ENCODE assay signal across 19 cellular contexts in genomic region chr9:6876195-6876594, GRCh38.
"Had no signal": no experiment of that assay in that cellular context is flagged by ENCODE, and none has a peak within 500 bp of the region (broad histone marks: within the 10 kb centered on the region; RNA-seq: fewer than 3 reads in every experiment).

No MANE protein-coding gene starts in this region.

- DNase-seq: activated B cell treated with CpG ODN at 0.5 μM for 24 hours; activated CD4-positive, alpha-beta T cell treated with anti-CD3 and anti-CD28 coated beads, Interleukin-2, amount 50 U/mL, for 1 hour; activated effector memory CD4-positive, alpha-beta T cell treated with Interleukin-2 at 50 U/mL for 16 hours; activated T-cell treated with anti-CD3 and anti-CD28 coated beads for 4 hours; amygdala; brain microvascular endothelial cell; cerebellar nuclear complex; effector memory CD4-positive, alpha-beta T cell; left lung; naive B cell; ovary; stimulated activated CD4-positive, alpha-beta T cell treated with anti-CD3 and anti-CD28 coated beads, Interleukin-2, amount 100 ng/mL, for 48 hours; stimulated activated naive B cell treated with anti-CD40 and anti-IgM and Interleukin-4, amounts not matched to agents 10 μg/mL and 1 μg/mL and 100 μg/mL, for 72 hours; thyroid gland had no signal

- H3K27ac ChIP-seq: brain microvascular endothelial cell, gastroesophageal sphincter, left lung, neural progenitor cell, ovary, thyroid gland had no signal

- H3K4me1 Mint-ChIP-seq: neural progenitor cell had no signal

- H3K4me3 Mint-ChIP-seq: activated B cell treated with CpG ODN at 0.5 μM for 24 hours; activated naive CD4-positive, alpha-beta T cell treated with anti-CD3 and anti-CD28 coated beads, Interleukin-2, amount 50 U/mL, for 24 hours; dendritic cell treated with granulocyte-macrophage colony-stimulating factor and Interleukin-4, amounts not matched to agents 40 ng/mL and 50 ng/mL, for 4 days; naive B cell; neural progenitor cell; stimulated activated naive B cell treated with anti-CD40 and anti-IgM and Interleukin-4, amounts not matched to agents 10 μg/mL and 1 μg/mL and 100 μg/mL, for 72 hours; T-helper 2 cell treated with Interferon-gamma antibody and Interleukin-4, amounts not matched to agents 5 μg/mL and 100 μg/mL, for 36 hours had no signal

- H3K9me3 ChIP-seq: gastroesophageal sphincter, left lung, ovary, thyroid gland had no signal

- H3K4me1 ChIP-seq: gastroesophageal sphincter, left lung, neural progenitor cell had no signal

- H3K36me3 Mint-ChIP-seq: neural progenitor cell had no signal

- H3K27ac Mint-ChIP-seq: activated B cell treated with CpG ODN at 0.5 μM for 24 hours; activated naive CD4-positive, alpha-beta T cell treated with anti-CD3 and anti-CD28 coated beads, Interleukin-2, amount 50 U/mL, for 24 hours; dendritic cell treated with granulocyte-macrophage colony-stimulating factor and Interleukin-4, amounts not matched to agents 40 ng/mL and 50 ng/mL, for 4 days; neural progenitor cell; stimulated activated naive B cell treated with anti-CD40 and anti-IgM and Interleukin-4, amounts not matched to agents 10 μg/mL and 1 μg/mL and 100 μg/mL, for 72 hours; T-helper 2 cell treated with Interferon-gamma antibody and Interleukin-4, amounts not matched to agents 5 μg/mL and 100 μg/mL, for 36 hours had no signal

- H3K4me3 ChIP-seq: gastroesophageal sphincter, left lung, neural progenitor cell, ovary, thyroid gland had no signal

- H3K27me3 ChIP-seq: brain microvascular endothelial cell, gastroesophageal sphincter, left lung, neural progenitor cell, ovary, thyroid gland had no signal

- H3K9me3 Mint-ChIP-seq: activated B cell treated with CpG ODN at 0.5 μM for 24 hours; activated naive CD4-positive, alpha-beta T cell treated with anti-CD3 and anti-CD28 coated beads, Interleukin-2, amount 50 U/mL, for 24 hours; neural progenitor cell; T-helper 2 cell treated with Interferon-gamma antibody and Interleukin-4, amounts not matched to agents 5 μg/mL and 100 μg/mL, for 36 hours had no signal

- ATAC-seq: gastroesophageal sphincter; left lung; stimulated activated naive B cell treated with anti-CD40 and anti-IgM and Interleukin-4, amounts not matched to agents 10 μg/mL and 1 μg/mL and 100 μg/mL, for 72 hours had no signal

- H3K27me3 Mint-ChIP-seq: activated B cell treated with CpG ODN at 0.5 μM for 24 hours; activated naive CD4-positive, alpha-beta T cell treated with anti-CD3 and anti-CD28 coated beads, Interleukin-2, amount 50 U/mL, for 24 hours; dendritic cell treated with granulocyte-macrophage colony-stimulating factor and Interleukin-4, amounts not matched to agents 40 ng/mL and 50 ng/mL, for 4 days; naive B cell; stimulated activated naive B cell treated with anti-CD40 and anti-IgM and Interleukin-4, amounts not matched to agents 10 μg/mL and 1 μg/mL and 100 μg/mL, for 72 hours had no signal

- H3K36me3 ChIP-seq: brain microvascular endothelial cell, gastroesophageal sphincter, neural progenitor cell, ovary, thyroid gland had no signal
